7 cellular contexts compared by ENCODE assay signal in the genomic region with DNA sequence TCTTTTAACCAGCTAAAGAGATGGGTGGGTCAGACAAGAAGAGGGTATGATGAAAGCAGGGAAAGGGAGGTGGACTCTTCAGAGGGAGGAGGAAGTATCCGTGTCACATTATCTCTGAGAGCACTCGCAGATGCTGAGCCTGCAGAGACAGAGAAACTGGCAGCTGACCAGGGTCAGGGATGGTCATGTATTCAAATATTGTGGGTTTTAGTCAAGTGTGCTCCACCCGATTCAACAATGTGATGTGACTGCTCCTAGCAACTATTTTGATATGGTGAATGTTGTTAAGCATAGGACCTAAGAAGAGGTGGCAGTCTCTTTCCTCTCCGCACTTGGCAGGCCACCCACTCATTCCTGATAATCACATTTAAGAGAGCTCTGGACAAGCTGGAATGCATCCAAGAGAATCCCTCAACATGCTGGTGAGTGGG. TPM values are rescaled to one million over a fixed set of nuclear protein-coding genes. Genes with fewer than 3 reads are reported as not detected.
DNase-seq lines count a peak whose midpoint lies in the region; ATAC-seq and TF ChIP-seq lines count a peak whose summit lies in the region.

No MANE protein-coding gene starts in this region.

- ATAC-seq in activated T-helper 17 cell treated with anti-CD3 and anti-CD28 coated beads, Interleukin-2, amount 50 U/mL, for 72 hours (replicated peaks), result no peak
- peak; percentile 79 to 82 for ATAC-seq in upper lobe of left lung (ENCODE audit: low FRiP score in 2 of 2)

- no peak for TF ChIP-seq EP300 in upper lobe of left lung (IDR thresholded peaks at IDR 0.05)

- peaks cover 18% of the 10 kb centered on the region for H3K4me1 Mint-ChIP-seq in activated T-helper 17 cell treated with anti-CD3 and anti-CD28 coated beads, Interleukin-2, amount 50 U/mL, for 72 hours

- peaks cover 17% of the 10 kb centered on the region for H3K79me2 ChIP-seq in hepatocyte

- H3K36me3 ChIP-seq in hepatocyte (replicated peaks; ENCODE audit: insufficient read depth, low read depth) (no peaks in the 10 kb centered on the region), upper lobe of left lung (no peaks in the 10 kb centered on the region)

- peak overlapping the region; percentile 91 for H3K4me2 ChIP-seq in hepatocyte

- in situ Hi-C loops in GM13976 (cut with MboI; ENCODE audit: low sequenced_read_pairs, unreplicated experiment), result no loop called here

- H3K27me3 Mint-ChIP-seq in activated T-helper 17 cell treated with anti-CD3 and anti-CD28 coated beads, Interleukin-2, amount 50 U/mL, for 72 hours, result no peaks in the 10 kb centered on the region

- H3K9me3 ChIP-seq in hepatocyte (ENCODE audit: low read depth) (no peaks in the 10 kb centered on the region), upper lobe of left lung (no peaks in the 10 kb centered on the region)

- DNase-seq in GM13976 (ENCODE audit: low spot score), result peak; percentile 36
- peak; percentile 83 for DNase-seq in NB4 (ENCODE audit: low read depth)
- DNase-seq in hepatocyte (ENCODE audit: low spot score), result peak; percentile 58
- peak in 1 of 2 donors; percentile 80 for DNase-seq in upper lobe of left lung
- no peak for DNase-seq in NK-92 treated with Interleukin-12 subunit alpha and Interleukin-12 subunit beta, amount 100 ng/mL, for 24 hours (lab: John Stamatoyannopoulos, UW)
- DNase-seq in NCI-H1105 (lab: John Stamatoyannopoulos, UW), result no peak

- peak overlapping the region; percentile 94 for H3K27ac ChIP-seq in hepatocyte
- H3K27ac ChIP-seq in upper lobe of left lung, result peak overlapping the region in 3 of 4 donors; percentile 88 to 93 (median 89)

- H4K20me1 ChIP-seq in hepatocyte (ENCODE audit: insufficient read depth, poor library complexity, severe bottlenecking), result no peaks in the 10 kb centered on the region

- H3K9me2 ChIP-seq in hepatocyte (replicated peaks; ENCODE audit: insufficient read depth), result no peaks in the 10 kb centered on the region

- no peaks in the 10 kb centered on the region for H3K9me3 Mint-ChIP-seq in activated T-helper 17 cell treated with anti-CD3 and anti-CD28 coated beads, Interleukin-2, amount 50 U/mL, for 72 hours

- H3K27ac Mint-ChIP-seq in activated T-helper 17 cell treated with anti-CD3 and anti-CD28 coated beads, Interleukin-2, amount 50 U/mL, for 72 hours, result peak overlapping the region; percentile 89

- peaks cover 25% of the 10 kb centered on the region for H3K4me1 ChIP-seq in hepatocyte (ENCODE audit: insufficient read depth)
- H3K4me1 ChIP-seq in upper lobe of left lung, result peaks cover 15 to 50% (median 20%) of the 10 kb centered on the region in 4 donors

- H3K27me3 ChIP-seq in hepatocyte, result no peaks in the 10 kb centered on the region
- peaks cover 0 to 3% (median 0%) of the 10 kb centered on the region in 4 donors for H3K27me3 ChIP-seq in upper lobe of left lung

- H3K4me3 ChIP-seq in NB4 (ENCODE audit: low read depth, low read length) (no peak overlapping the region), hepatocyte (no peak overlapping the region), upper lobe of left lung (peak overlapping the region in 3 of 4 donors; percentile 57 to 75 (median 74))

- H3K4me3 Mint-ChIP-seq in activated T-helper 17 cell treated with anti-CD3 and anti-CD28 coated beads, Interleukin-2, amount 50 U/mL, for 72 hours, result peak overlapping the region; percentile 89

- no peak for TF ChIP-seq CTCF in GM13976 (IDR thresholded peaks at IDR 0.05; ENCODE audit: borderline replicate concordance, control extremely low read depth, extremely low read depth, insufficient read depth, missing control alignments)
- TF ChIP-seq CTCF in NB4 (IDR thresholded peaks at IDR 0.05; ENCODE audit: low read depth, low read length), result no peak
- TF ChIP-seq CTCF in hepatocyte (IDR thresholded peaks at IDR 0.05; ENCODE audit: poor library complexity), result no peak
- TF ChIP-seq CTCF in upper lobe of left lung (IDR thresholded peaks at IDR 0.05), result no peak

- H2AFZ ChIP-seq in hepatocyte, result no peak overlapping the region

- peaks cover 6% of the 10 kb centered on the region for H3K36me3 Mint-ChIP-seq in activated T-helper 17 cell treated with anti-CD3 and anti-CD28 coated beads, Interleukin-2, amount 50 U/mL, for 72 hours (ENCODE audit: low read depth)

- WGBS in hepatocyte (ENCODE audit: low lambda C conversion rate, missing lambda C conversion rate), result 70% methylated on average over 4 of the region's 4 CpGs
- WGBS in upper lobe of left lung, 2 donors, result 37 to 38% methylated on average over 4 of the region's 4 CpGs

- TF ChIP-seq POLR2A in NB4 (IDR thresholded peaks at IDR 0.05; ENCODE audit: extremely low read depth, insufficient read length), result no peak
- TF ChIP-seq POLR2A in upper lobe of left lung (IDR thresholded peaks at IDR 0.05), result peak in 2 of 4 donors; percentile 16 to 76

RNA-seq across cellular contexts. Expression of a gene that starts 1.3 kb away (rescaled TPM):
- total RNA-seq in activated T-helper 17 cell treated with anti-CD3 and anti-CD28 coated beads, Interleukin-2, amount 50 U/mL, for 72 hours, result 10 to 100 TPM; 23.3 to 24.5 TPM
- 31.2 and 35.6 TPM in 2 replicates for total RNA-seq in hepatocyte
- 15.9 and 17.3 TPM in 2 replicates for polyA plus RNA-seq in hepatocyte
- total RNA-seq in upper lobe of left lung, result 100 to 1,000 TPM in 1 of 6 donors, 10 to 100 TPM in 5; 46.0 to 104 (median 69.5) TPM

RNA-seq across cellular contexts. Expression of a gene that starts 39.6 kb away (rescaled TPM):
- total RNA-seq in activated T-helper 17 cell treated with anti-CD3 and anti-CD28 coated beads, Interleukin-2, amount 50 U/mL, for 72 hours, result not detected
- total RNA-seq in hepatocyte (0.04 and 2.2 TPM in 2 replicates), upper lobe of left lung (under 1 TPM in 4 of 6 donors, not detected in 2; 0.15 to 0.71 (median 0.55) TPM)
- 0.04 TPM in 1 of 2 replicates, not detected in the other for polyA plus RNA-seq in hepatocyte

Comparison
In these comparisons a context has a peak if more than half of its experiments do, and no peak if none do; other contexts are left out.
1. DNase-seq: peak in GM13976 (single experiment), NB4 (single experiment) and hepatocyte (single experiment); none in NK-92 treated with Interleukin-12 subunit alpha and Interleukin-12 subunit beta, amount 100 ng/mL, for 24 hours (single experiment) and NCI-H1105 (single experiment).
2. H3K4me3 ChIP-seq: peak in upper lobe of left lung (3 of 4); none in NB4 (single experiment) and hepatocyte (single experiment).